In genomic region chr22:40345271-40345670, GRCh38 we compare ENCODE assay signal across 8 cellular contexts. TPM values are rescaled to one million over a fixed set of nuclear protein-coding genes. Genes with fewer than 3 reads are reported as not detected.
DNase-seq lines count a peak whose midpoint lies in the region; ATAC-seq lines count a peak whose summit lies in the region.

No MANE protein-coding gene starts in this region.

- H3K36me3 Mint-ChIP-seq in activated naive CD8-positive, alpha-beta T cell treated with anti-CD3 and anti-CD28 coated beads, Interleukin-2, amount 10 ng/mL, durations not matched to agents 7 days and 5 days, result peaks cover 12% of the 10 kb centered on the region

- H3K9me3 Mint-ChIP-seq in activated naive CD8-positive, alpha-beta T cell treated with anti-CD3 and anti-CD28 coated beads, Interleukin-2, amount 10 ng/mL, durations not matched to agents 7 days and 5 days, result no peaks in the 10 kb centered on the region

- H3K9me3 ChIP-seq in MG63 (no peaks in the 10 kb centered on the region), mesodermal cell (ENCODE audit: control insufficient read depth, low read length) (no peaks in the 10 kb centered on the region)

- peak overlapping the region; percentile 96 for H3K4me3 Mint-ChIP-seq in activated naive CD8-positive, alpha-beta T cell treated with anti-CD3 and anti-CD28 coated beads, Interleukin-2, amount 10 ng/mL, durations not matched to agents 7 days and 5 days

- no peak for ATAC-seq in activated naive CD8-positive, alpha-beta T cell treated with anti-CD3 and anti-CD28 coated beads, Interleukin-2, amount 10 ng/mL, durations not matched to agents 7 days and 5 days (ENCODE audit: low read depth)
- ATAC-seq in HG02981 (IDR thresholded peaks at IDR 0.05; ENCODE audit: unreplicated experiment), result no peak

- H3K27me3 Mint-ChIP-seq in activated naive CD8-positive, alpha-beta T cell treated with anti-CD3 and anti-CD28 coated beads, Interleukin-2, amount 10 ng/mL, durations not matched to agents 7 days and 5 days, result no peaks in the 10 kb centered on the region

- peaks cover 27% of the 10 kb centered on the region for H3K36me3 ChIP-seq in MG63
- peaks cover 18% of the 10 kb centered on the region for H3K36me3 ChIP-seq in mesodermal cell (ENCODE audit: control insufficient read depth, insufficient read depth, low read length)

- intact Hi-C loops in posterior vena cava (cut with DNase I), result loop anchor here (10.0 kb wide), 2 partner anchors 300 to 790 kb away; no protein-coding TSS in a partner anchor

- peaks cover 38% of the 10 kb centered on the region for H3K4me1 Mint-ChIP-seq in activated naive CD8-positive, alpha-beta T cell treated with anti-CD3 and anti-CD28 coated beads, Interleukin-2, amount 10 ng/mL, durations not matched to agents 7 days and 5 days

- DNase-seq in COLO668 (lab: John Stamatoyannopoulos, UW; ENCODE audit: unreplicated experiment), result peak; percentile 4
- peak; percentile 74 for DNase-seq in MG63
- no peak for DNase-seq in activated naive CD8-positive, alpha-beta T cell treated with anti-CD3 and anti-CD28 coated beads, Interleukin-2, amount 10 ng/mL, durations not matched to agents 7 days and 5 days
- no peak for DNase-seq in NCI-H128 (lab: John Stamatoyannopoulos, UW; ENCODE audit: unreplicated experiment)
- DNase-seq in posterior vena cava (ENCODE audit: low spot score), result no peak
- DNase-seq in mesenteric fat pad (ENCODE audit: low spot score), result no peak

- H3K27ac ChIP-seq in mesodermal cell (ENCODE audit: low read depth, low read length, severe bottlenecking), result no peak overlapping the region

- H3K4me1 ChIP-seq in mesodermal cell (ENCODE audit: control insufficient read depth, insufficient read depth, low read length, poor library complexity, severe bottlenecking), result no peaks in the 10 kb centered on the region

- H3K4me3 ChIP-seq in MG63 (peak overlapping the region; percentile 72), mesodermal cell (ENCODE audit: extremely low read depth, insufficient read depth, low read length, poor library complexity, severe bottlenecking) (peak overlapping the region; percentile 70)

- WGBS in mesodermal cell (ENCODE audit: insufficient coverage in 2 of 2), 2 experiments, result 90 to 100% methylated on average over 3 to 6 of the region's 6 CpGs

- H3K27me3 ChIP-seq in MG63, result no peaks in the 10 kb centered on the region

- peak overlapping the region; percentile 98 for H3K27ac Mint-ChIP-seq in activated naive CD8-positive, alpha-beta T cell treated with anti-CD3 and anti-CD28 coated beads, Interleukin-2, amount 10 ng/mL, durations not matched to agents 7 days and 5 days

- POLR2A ChIA-PET in activated naive CD8-positive, alpha-beta T cell treated with anti-CD3 and anti-CD28 coated beads, Interleukin-2, amount 10 ng/mL, durations not matched to agents 7 days and 5 days (lab: Charles Lee), result interaction anchor here (0.6 to 5.7 kb wide), 25 partner anchors 10 to 835 kb away, joined by 3 to 74 read pairs (median 6); partner anchors contain the start of genes MRTFA and TNRC6B

RNA-seq across cellular contexts. Expression of gene ADSL, which starts 1.0 kb away (rescaled TPM):
- total RNA-seq in MG63 (2014; rRNA removed; shearing (Covaris generic); ENCODE audit: low replicate concordance), result 220 and 262 TPM in 2 replicates
- 10 to 100 TPM; 83.6 to 93.9 TPM for total RNA-seq in activated naive CD8-positive, alpha-beta T cell treated with anti-CD3 and anti-CD28 coated beads, Interleukin-2, amount 10 ng/mL, durations not matched to agents 7 days and 5 days
- polyA plus RNA-seq in mesodermal cell (2013, experiment 1 of 2), result 114 TPM
- polyA plus RNA-seq in mesodermal cell (2013, experiment 2 of 2), result 118 TPM
- total RNA-seq in posterior vena cava (10 to 100 TPM; 35.5 to 47.1 TPM), mesenteric fat pad (55.1 TPM)

RNA-seq across cellular contexts. Expression of gene SGSM3, which starts 25.1 kb away (rescaled TPM):
- 34.6 and 47.6 TPM in 2 replicates for total RNA-seq in MG63 (2014; rRNA removed; shearing (Covaris generic); ENCODE audit: low replicate concordance)
- 100 to 1,000 TPM; 101 to 115 TPM for total RNA-seq in activated naive CD8-positive, alpha-beta T cell treated with anti-CD3 and anti-CD28 coated beads, Interleukin-2, amount 10 ng/mL, durations not matched to agents 7 days and 5 days
- polyA plus RNA-seq in mesodermal cell (2013, experiment 1 of 2), result 75.5 TPM
- 65.5 TPM for polyA plus RNA-seq in mesodermal cell (2013, experiment 2 of 2)
- total RNA-seq in posterior vena cava (10 to 100 TPM; 33.2 to 40.3 TPM), mesenteric fat pad (38.6 TPM)

Comparison
In these comparisons a context has a peak if more than half of its experiments do, and no peak if none do; other contexts are left out.
1. DNase-seq: peak in COLO668 (single experiment) and MG63 (single experiment); none in activated naive CD8-positive, alpha-beta T cell treated with anti-CD3 and anti-CD28 coated beads, Interleukin-2, amount 10 ng/mL, durations not matched to agents 7 days and 5 days (single experiment), NCI-H128 (single experiment), posterior vena cava (single experiment) and mesenteric fat pad (single experiment).